22 cellular contexts compared by ENCODE assay signal in genomic region chr1:224786533-224787249, GRCh38.
DNase-seq lines count a peak whose midpoint lies in the region; TF ChIP-seq lines count a peak whose summit lies in the region.
"Had no signal": no experiment of that assay in that cellular context is flagged by ENCODE, and none has a peak within 500 bp of the region (broad histone marks: within the 10 kb centered on the region; RNA-seq: fewer than 3 reads in every experiment).

No MANE protein-coding gene starts in this region.

- peaks cover 0 to 16% (median 7%) of the 10 kb centered on the region in 6 donors for H3K9me3 Mint-ChIP-seq in immature natural killer cell
- H3K9me3 Mint-ChIP-seq: HFFc6 had no signal

- H3K27me3 Mint-ChIP-seq in immature natural killer cell (ENCODE audit: low read depth in 3 of 3), result peaks cover 0 to 7% (median 4%) of the 10 kb centered on the region in 3 donors
- H3K27me3 Mint-ChIP-seq: B cell had no signal

- H3K4me3 Mint-ChIP-seq in immature natural killer cell, result no peak overlapping the region
- H3K4me3 Mint-ChIP-seq: B cell, HFFc6 had no signal

- in situ Hi-C loops in brain microvascular endothelial cell (cut with HindIII; ENCODE audit: low pct_ligation_motif_present, low sequenced_read_pairs), result no loop called here

- no peak overlapping the region for H3K27ac Mint-ChIP-seq in immature natural killer cell
- H3K27ac Mint-ChIP-seq: B cell, HFFc6 had no signal

- H3K27ac ChIP-seq in brain microvascular endothelial cell, result no peak overlapping the region
- H3K27ac ChIP-seq: body of pancreas, Peyer's patch, uterus had no signal

- TF ChIP-seq POLR2A in NB4 (IDR thresholded peaks at IDR 0.05; ENCODE audit: extremely low read depth, insufficient read length), result no peak

- H3K27me3 ChIP-seq in brain microvascular endothelial cell (replicated peaks), result no peaks in the 10 kb centered on the region
- H3K27me3 ChIP-seq: body of pancreas, Peyer's patch, uterus had no signal

- no peaks in the 10 kb centered on the region for H3K36me3 ChIP-seq in brain microvascular endothelial cell (replicated peaks)
- H3K36me3 ChIP-seq: Peyer's patch, uterus had no signal

- no peaks in the 10 kb centered on the region for H3K36me3 Mint-ChIP-seq in immature natural killer cell

- H3K4me1 Mint-ChIP-seq in immature natural killer cell, result peaks cover 10 to 17% of the 10 kb centered on the region in 2 donors

- DNase-seq in GM12865 (ENCODE audit: low read depth) (peak; percentile 26), NB4 (ENCODE audit: low read depth) (peak; percentile 18), brain microvascular endothelial cell (peak; percentile 3), non-pigmented ciliary epithelial cell (ENCODE audit: low read depth) (peak; percentile 8), immature natural killer cell (no peak), NCI-H2196 (lab: John Stamatoyannopoulos, UW; ENCODE audit: unreplicated experiment) (no peak)
- DNase-seq in stimulated activated CD4-positive, alpha-beta T cell treated with anti-CD3 and anti-CD28 coated beads, Interleukin-4, amount 100 ng/mL, for 1 hour, result no peak
- DNase-seq: activated CD8-positive, alpha-beta memory T cell treated with anti-CD3 and anti-CD28 coated beads, Interleukin-2, amount 50 U/mL, for 48 hours; body of pancreas; Caco-2; glutamatergic neuron; HFFc6; Kasumi-1; NCI-H146; NCI-H2227 treated with DMSO at 0.1 percent for 48 hours; nucleus accumbens; Peyer's patch; right cardiac atrium; stimulated activated naive CD4-positive, alpha-beta T cell treated with Interleukin-2 at 50 U/mL for 16 hours; T1000; uterus had no signal

- no peak for TF ChIP-seq CTCF in GM12865 (IDR thresholded peaks at IDR 0.05; ENCODE audit: insufficient read depth, low read depth, low read length, missing control alignments)
- no peak for TF ChIP-seq CTCF in NB4 (IDR thresholded peaks at IDR 0.05; ENCODE audit: low read depth, low read length)
- no peak for TF ChIP-seq CTCF in brain microvascular endothelial cell (IDR thresholded peaks at IDR 0.05; ENCODE audit: low read depth, low read length, missing control alignments)

- H3K4me3 ChIP-seq in GM12865 (ENCODE audit: low read depth, low read length) (no peak overlapping the region), NB4 (ENCODE audit: low read depth, low read length) (no peak overlapping the region), brain microvascular endothelial cell (ENCODE audit: low read depth, low read length) (no peak overlapping the region)
- H3K4me3 ChIP-seq: body of pancreas, Peyer's patch, uterus had no signal

Comparison
In these comparisons a context has a peak if more than half of its experiments do, and no peak if none do; other contexts are left out.
1. DNase-seq: peak in GM12865 (single experiment), NB4 (single experiment), brain microvascular endothelial cell (single experiment) and non-pigmented ciliary epithelial cell (single experiment); none in stimulated activated CD4-positive, alpha-beta T cell treated with anti-CD3 and anti-CD28 coated beads, Interleukin-4, amount 100 ng/mL, for 1 hour (single experiment), immature natural killer cell (0 of 3) and NCI-H2196 (single experiment).